In the genomic region with DNA sequence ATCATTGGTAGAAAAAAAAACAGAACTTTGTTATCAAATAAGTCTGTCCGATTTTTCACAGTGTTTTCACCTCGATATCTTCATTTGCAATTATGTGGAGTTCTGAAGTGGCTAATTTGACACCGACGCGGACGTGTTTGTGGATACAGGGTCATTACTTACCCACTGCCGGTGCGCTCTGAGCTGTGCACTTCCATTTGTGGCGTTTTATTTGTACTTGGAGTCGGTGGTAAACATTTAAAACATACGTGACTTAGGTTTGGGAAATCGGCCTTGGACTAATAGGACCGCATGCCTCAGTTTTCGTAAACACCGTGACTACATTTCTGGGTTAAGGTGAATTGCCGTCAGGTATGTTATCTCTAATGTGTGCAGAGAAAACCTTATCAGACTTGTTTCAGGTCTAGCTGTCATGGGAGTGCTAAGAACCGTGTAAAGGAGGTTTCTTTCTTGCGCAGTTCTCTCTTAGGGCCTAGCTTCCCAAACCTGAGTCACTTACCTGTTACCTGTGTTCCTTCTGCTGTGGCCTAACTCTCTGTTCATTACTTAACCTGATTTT, we compare ENCODE assay signal across 19 cellular contexts. TPM values are rescaled to one million over a fixed set of nuclear protein-coding genes. Genes with fewer than 3 reads are reported as not detected.
"Had no signal": no experiment of that assay in that cellular context is flagged by ENCODE, and none has a peak within 500 bp of the region (broad histone marks: within the 10 kb centered on the region; RNA-seq: fewer than 3 reads in every experiment).

No MANE protein-coding gene starts in this region.

- H3K4me3 Mint-ChIP-seq: activated CD4-positive, alpha-beta memory T cell treated with anti-CD3 and anti-CD28 coated beads for 36 hours; natural killer cell; stimulated activated naive B cell treated with anti-CD40 and anti-IgM and Interleukin-4, amounts not matched to agents 10 μg/mL and 1 μg/mL and 100 μg/mL, for 72 hours; T-helper 2 cell treated with Interferon-gamma antibody and Interleukin-4, amounts not matched to agents 5 μg/mL and 100 μg/mL, for 36 hours had no signal

- H3K4me1 Mint-ChIP-seq: stimulated activated naive B cell treated with anti-CD40 and anti-IgM and Interleukin-4, amounts not matched to agents 10 μg/mL and 1 μg/mL and 100 μg/mL, for 72 hours had no signal

- H3K9me3 Mint-ChIP-seq: activated CD4-positive, alpha-beta memory T cell treated with anti-CD3 and anti-CD28 coated beads for 36 hours; natural killer cell; stimulated activated naive B cell treated with anti-CD40 and anti-IgM and Interleukin-4, amounts not matched to agents 10 μg/mL and 1 μg/mL and 100 μg/mL, for 72 hours; T-helper 2 cell treated with Interferon-gamma antibody and Interleukin-4, amounts not matched to agents 5 μg/mL and 100 μg/mL, for 36 hours had no signal

- H3K27me3 ChIP-seq: ascending aorta, esophagus squamous epithelium, heart left ventricle, left lung, sigmoid colon, suprapubic skin, upper lobe of right lung had no signal

- H3K9me3 ChIP-seq: ascending aorta, esophagus squamous epithelium, heart left ventricle, left lung, sigmoid colon, suprapubic skin, upper lobe of right lung had no signal

- ATAC-seq: heart left ventricle; left lung; natural killer cell; stimulated activated naive B cell treated with anti-CD40 and anti-IgM and Interleukin-4, amounts not matched to agents 10 μg/mL and 1 μg/mL and 100 μg/mL, for 72 hours; upper lobe of right lung had no signal

- H3K4me1 ChIP-seq: ascending aorta, esophagus squamous epithelium, left lung, suprapubic skin, upper lobe of right lung had no signal

- H3K36me3 Mint-ChIP-seq: natural killer cell had no signal

- H3K4me3 ChIP-seq: ascending aorta, esophagus squamous epithelium, heart left ventricle, left lung, sigmoid colon, suprapubic skin, upper lobe of right lung had no signal

- H3K27ac Mint-ChIP-seq: activated CD4-positive, alpha-beta memory T cell treated with anti-CD3 and anti-CD28 coated beads for 36 hours; natural killer cell; stimulated activated naive B cell treated with anti-CD40 and anti-IgM and Interleukin-4, amounts not matched to agents 10 μg/mL and 1 μg/mL and 100 μg/mL, for 72 hours; T-helper 2 cell treated with Interferon-gamma antibody and Interleukin-4, amounts not matched to agents 5 μg/mL and 100 μg/mL, for 36 hours had no signal

- H3K27me3 Mint-ChIP-seq: activated CD4-positive, alpha-beta memory T cell treated with anti-CD3 and anti-CD28 coated beads for 36 hours; stimulated activated naive B cell treated with anti-CD40 and anti-IgM and Interleukin-4, amounts not matched to agents 10 μg/mL and 1 μg/mL and 100 μg/mL, for 72 hours had no signal

- H3K27ac ChIP-seq: ascending aorta, esophagus squamous epithelium, heart left ventricle, left lung, sigmoid colon, suprapubic skin, upper lobe of right lung had no signal

- DNase-seq: activated CD4-positive, alpha-beta memory T cell treated with anti-CD3 and anti-CD28 coated beads for 36 hours; activated CD4-positive, alpha-beta T cell treated with anti-CD3 and anti-CD28 coated beads for 1 hour; activated gamma-delta T cell treated with Interleukin-2 at 50 U/mL for 16 hours; activated T-cell treated with anti-CD3 and anti-CD28 coated beads, Interleukin-2, amount 50 U/mL, for 48 hours; esophagus squamous epithelium; foreskin fibroblast; heart left ventricle; islet precursor cell; left lung; natural killer cell; occipital lobe; sigmoid colon; stimulated activated CD4-positive, alpha-beta T cell treated with anti-CD3 and anti-CD28 coated beads, Interleukin-2, amount 100 ng/mL, for 24 hours; stimulated activated naive B cell treated with anti-CD40 and anti-IgM and Interleukin-4, amounts not matched to agents 10 μg/mL and 1 μg/mL and 100 μg/mL, for 72 hours; upper lobe of right lung had no signal

RNA-seq across cellular contexts. Expression of gene NCF1, which starts 51.7 kb away (rescaled TPM):
- total RNA-seq: occipital lobe, pulmonary artery endothelial cell, suprapubic skin had no signal
